9 cellular contexts compared by ENCODE assay signal in genomic region chr19:50492303-50493052, GRCh38. TPM values are rescaled to one million over a fixed set of nuclear protein-coding genes. Genes with fewer than 3 reads are reported as not detected.
DNase-seq lines count a peak whose midpoint lies in the region; ATAC-seq and TF ChIP-seq lines count a peak whose summit lies in the region.
"Had no signal": no experiment of that assay in that cellular context is flagged by ENCODE, and none has a peak within 500 bp of the region (broad histone marks: within the 10 kb centered on the region; RNA-seq: fewer than 3 reads in every experiment).

No MANE protein-coding gene starts in this region.

- DNase-seq in CD4-positive, alpha-beta memory T cell: no peak
- DNase-seq in NB4 (ENCODE audit: low read depth) (peak; percentile 46), ureter (ENCODE audit: low spot score) (no peak), prostate gland (ENCODE audit: low spot score) (no peak), MM.1S (no peak)
- no peak for DNase-seq in natural killer cell treated with Interleukin-12 subunit alpha and Interleukin-12 subunit beta and Interleukin-15 and Interleukin-18, amount 100 ng/mL, for 72 hours (ENCODE audit: low spot score)

- peak; percentile 70 to 71 for ATAC-seq in natural killer cell treated with Interleukin-12 subunit alpha and Interleukin-12 subunit beta and Interleukin-15 and Interleukin-18, amount 100 ng/mL, for 72 hours
- ATAC-seq in GM21526 (IDR thresholded peaks at IDR 0.05; ENCODE audit: low FRiP score, unreplicated experiment): no peak

- peaks cover 19 to 38% (median 22%) of the 10 kb centered on the region in 4 donors for H3K4me1 Mint-ChIP-seq in CD4-positive, alpha-beta memory T cell
- peaks cover 36% of the 10 kb centered on the region for H3K4me1 Mint-ChIP-seq in activated naive CD4-positive, alpha-beta T cell treated with anti-CD3 and anti-CD28 coated beads, Interleukin-2, amount 50 U/mL, for 24 hours
- H3K4me1 Mint-ChIP-seq in natural killer cell treated with Interleukin-12 subunit alpha and Interleukin-12 subunit beta and Interleukin-15 and Interleukin-18, amount 100 ng/mL, for 72 hours (ENCODE audit: low read depth in 2 of 2): peaks cover 19 to 28% of the 10 kb centered on the region in 2 donors

- H3K4me3 Mint-ChIP-seq in CD4-positive, alpha-beta memory T cell: peak overlapping the region in 6 of 8 donors; percentile 18 to 72 (median 52)
- H3K4me3 Mint-ChIP-seq in activated naive CD4-positive, alpha-beta T cell treated with anti-CD3 and anti-CD28 coated beads, Interleukin-2, amount 50 U/mL, for 24 hours: peak overlapping the region; percentile 54
- H3K4me3 Mint-ChIP-seq in natural killer cell treated with Interleukin-12 subunit alpha and Interleukin-12 subunit beta and Interleukin-15 and Interleukin-18, amount 100 ng/mL, for 72 hours: peak overlapping the region; percentile 33

- CTCF ChIA-PET in CD4-positive, alpha-beta memory T cell (lab: Charles Lee; ENCODE audit: partially characterized antibody): no interaction called here

- intact Hi-C loops in CD4-positive, alpha-beta memory T cell (cut with micrococcal nuclease): no loop called here
- intact Hi-C loops in prostate gland (cut with DNase I): no loop called here

- no peaks in the 10 kb centered on the region for H3F3A ChIP-seq in MM.1S (ENCODE audit: insufficient read depth, low read length)

- no peak for TF ChIP-seq CTCF in NB4 (IDR thresholded peaks at IDR 0.05; ENCODE audit: low read depth, low read length)
- no peak for TF ChIP-seq CTCF in prostate gland (IDR thresholded peaks at IDR 0.05)
- TF ChIP-seq CTCF in MM.1S (IDR thresholded peaks at IDR 0.05; ENCODE audit: low read length): no peak

- no peaks in the 10 kb centered on the region for H4K20me1 ChIP-seq in MM.1S (ENCODE audit: insufficient read depth, low read length)

- peaks cover 12% of the 10 kb centered on the region for H3K4me1 ChIP-seq in CD4-positive, alpha-beta memory T cell (ENCODE audit: insufficient read depth, low read length)
- H3K4me1 ChIP-seq in prostate gland (replicated peaks) (no peaks in the 10 kb centered on the region), MM.1S (ENCODE audit: low read length) (no peaks in the 10 kb centered on the region)

- H2AFZ ChIP-seq in MM.1S (ENCODE audit: low read length): no peak overlapping the region

- H3K27me3 Mint-ChIP-seq in CD4-positive, alpha-beta memory T cell: no peaks in the 10 kb centered on the region
- H3K27me3 Mint-ChIP-seq in activated naive CD4-positive, alpha-beta T cell treated with anti-CD3 and anti-CD28 coated beads, Interleukin-2, amount 50 U/mL, for 24 hours: no peaks in the 10 kb centered on the region
- peaks cover 0 to 5% of the 10 kb centered on the region in 2 donors for H3K27me3 Mint-ChIP-seq in natural killer cell treated with Interleukin-12 subunit alpha and Interleukin-12 subunit beta and Interleukin-15 and Interleukin-18, amount 100 ng/mL, for 72 hours

- no peak overlapping the region for H3K9ac ChIP-seq in MM.1S (ENCODE audit: low read length)

- POLR2A ChIA-PET in CD4-positive, alpha-beta memory T cell (lab: Charles Lee; ENCODE audit: partially characterized antibody): no interaction called here

- H3K9me3 ChIP-seq in CD4-positive, alpha-beta memory T cell (ENCODE audit: control insufficient read depth in 1 of 2, low read length in 2 of 2): no peaks in the 10 kb centered on the region
- no peaks in the 10 kb centered on the region for H3K9me3 ChIP-seq in prostate gland
- no peaks in the 10 kb centered on the region for H3K9me3 ChIP-seq in MM.1S (replicated peaks; ENCODE audit: insufficient read depth, low read length)

- no peak overlapping the region for H3K4me3 ChIP-seq in CD4-positive, alpha-beta memory T cell (ENCODE audit: low read length in 2 of 2)
- H3K4me3 ChIP-seq in NB4 (ENCODE audit: low read depth, low read length) (no peak overlapping the region), prostate gland (no peak overlapping the region), MM.1S (ENCODE audit: low read length) (no peak overlapping the region)

- 5% methylated on average over 9 of the region's 12 CpGs for WGBS in prostate gland

- no peaks in the 10 kb centered on the region for H3K36me3 ChIP-seq in CD4-positive, alpha-beta memory T cell (ENCODE audit: insufficient read depth, low read length)
- H3K36me3 ChIP-seq in prostate gland (no peaks in the 10 kb centered on the region), MM.1S (replicated peaks; ENCODE audit: insufficient read depth, low read length) (no peaks in the 10 kb centered on the region)

- no peak overlapping the region for H3K4me2 ChIP-seq in MM.1S (ENCODE audit: low read depth, low read length)

- H3K79me2 ChIP-seq in MM.1S (ENCODE audit: low read length): no peaks in the 10 kb centered on the region

- TF ChIP-seq POLR2A in NB4 (IDR thresholded peaks at IDR 0.05; ENCODE audit: extremely low read depth, insufficient read length) (no peak), prostate gland (IDR thresholded peaks at IDR 0.05) (no peak)

- no peaks in the 10 kb centered on the region for H3K27me3 ChIP-seq in CD4-positive, alpha-beta memory T cell (ENCODE audit: insufficient read depth, low read length)
- H3K27me3 ChIP-seq in prostate gland (replicated peaks; ENCODE audit: insufficient read depth) (no peaks in the 10 kb centered on the region), MM.1S (replicated peaks; ENCODE audit: insufficient read depth, low read length) (no peaks in the 10 kb centered on the region)

- no peaks in the 10 kb centered on the region for H3K9me2 ChIP-seq in MM.1S (replicated peaks; ENCODE audit: insufficient read depth, low read length)

- no peaks in the 10 kb centered on the region for H3K9me3 Mint-ChIP-seq in CD4-positive, alpha-beta memory T cell
- no peaks in the 10 kb centered on the region for H3K9me3 Mint-ChIP-seq in activated naive CD4-positive, alpha-beta T cell treated with anti-CD3 and anti-CD28 coated beads, Interleukin-2, amount 50 U/mL, for 24 hours
- H3K9me3 Mint-ChIP-seq in natural killer cell treated with Interleukin-12 subunit alpha and Interleukin-12 subunit beta and Interleukin-15 and Interleukin-18, amount 100 ng/mL, for 72 hours: no peaks in the 10 kb centered on the region

- H3K27ac Mint-ChIP-seq in CD4-positive, alpha-beta memory T cell: peak overlapping the region; percentile 50 to 92 (median 78)
- peak overlapping the region; percentile 69 for H3K27ac Mint-ChIP-seq in activated naive CD4-positive, alpha-beta T cell treated with anti-CD3 and anti-CD28 coated beads, Interleukin-2, amount 50 U/mL, for 24 hours
- no peak overlapping the region for H3K27ac Mint-ChIP-seq in natural killer cell treated with Interleukin-12 subunit alpha and Interleukin-12 subunit beta and Interleukin-15 and Interleukin-18, amount 100 ng/mL, for 72 hours

- peaks cover 7 to 14% of the 10 kb centered on the region in 2 donors for H3K36me3 Mint-ChIP-seq in CD4-positive, alpha-beta memory T cell
- peaks cover 5% of the 10 kb centered on the region for H3K36me3 Mint-ChIP-seq in activated naive CD4-positive, alpha-beta T cell treated with anti-CD3 and anti-CD28 coated beads, Interleukin-2, amount 50 U/mL, for 24 hours
- no peaks in the 10 kb centered on the region for H3K36me3 Mint-ChIP-seq in natural killer cell treated with Interleukin-12 subunit alpha and Interleukin-12 subunit beta and Interleukin-15 and Interleukin-18, amount 100 ng/mL, for 72 hours

- no peak overlapping the region for H3K27ac ChIP-seq in CD4-positive, alpha-beta memory T cell (ENCODE audit: low read depth, low read length)
- H3K27ac ChIP-seq in prostate gland: no peak overlapping the region
- H3K27ac ChIP-seq in MM.1S (ENCODE audit: low read length): no peak overlapping the region

RNA-seq across cellular contexts. Expression of gene GARIN5A, which starts 15.8 kb away (rescaled TPM):
- total RNA-seq in CD4-positive, alpha-beta memory T cell: under 1 TPM in 1 of 2 experiments, not detected in 1; 0.61 TPM
- polyA plus RNA-seq in CD4-positive, alpha-beta memory T cell: under 1 TPM; 0.39 to 0.44 TPM
- total RNA-seq in natural killer cell treated with Interleukin-12 subunit alpha and Interleukin-12 subunit beta and Interleukin-15 and Interleukin-18, amount 100 ng/mL, for 72 hours: 1 to 10 TPM in 1 of 2 donors, not detected in 1; 1.1 TPM
- total RNA-seq in ureter (1.9 TPM), prostate gland (10 to 100 TPM in 1 of 2 donors, 1 to 10 TPM in 1; 5.9 to 16.8 TPM)
- total RNA-seq: pulmonary artery endothelial cell had no signal

RNA-seq across cellular contexts. Expression of gene EMC10, which starts 16.2 kb away (rescaled TPM):
- total RNA-seq in CD4-positive, alpha-beta memory T cell: 10 to 100 TPM; 83.7 to 92.6 TPM
- 10 to 100 TPM in 1 of 2 donors, 1 to 10 TPM in 1; 7.8 to 10.1 TPM for polyA plus RNA-seq in CD4-positive, alpha-beta memory T cell
- 100 to 1,000 TPM in 1 of 2 donors, 10 to 100 TPM in 1; 84.1 to 106 TPM for total RNA-seq in natural killer cell treated with Interleukin-12 subunit alpha and Interleukin-12 subunit beta and Interleukin-15 and Interleukin-18, amount 100 ng/mL, for 72 hours
- total RNA-seq in ureter: 94.0 TPM
- total RNA-seq in prostate gland: 100 to 1,000 TPM; 135 to 286 TPM

RNA-seq across cellular contexts. Expression of gene JOSD2, which starts 18.5 kb away (rescaled TPM):
- total RNA-seq in CD4-positive, alpha-beta memory T cell: 10 to 100 TPM; 29.5 to 35.8 TPM
- polyA plus RNA-seq in CD4-positive, alpha-beta memory T cell: 10 to 100 TPM; 22.4 to 28.0 TPM
- total RNA-seq in natural killer cell treated with Interleukin-12 subunit alpha and Interleukin-12 subunit beta and Interleukin-15 and Interleukin-18, amount 100 ng/mL, for 72 hours: 10 to 100 TPM; 39.8 to 46.0 TPM
- total RNA-seq in ureter (26.6 TPM), prostate gland (10 to 100 TPM; 29.4 to 31.7 TPM)

RNA-seq across cellular contexts. Expression of gene ASPDH, which starts 21.2 kb away (rescaled TPM):
- total RNA-seq in CD4-positive, alpha-beta memory T cell: not detected
- polyA plus RNA-seq in CD4-positive, alpha-beta memory T cell: not detected
- total RNA-seq in natural killer cell treated with Interleukin-12 subunit alpha and Interleukin-12 subunit beta and Interleukin-15 and Interleukin-18, amount 100 ng/mL, for 72 hours: not detected
- not detected for total RNA-seq in ureter
- total RNA-seq in prostate gland: not detected
- total RNA-seq: pulmonary artery endothelial cell had no signal

RNA-seq across cellular contexts. Expression of gene MYBPC2, which starts 59.8 kb away (rescaled TPM):
- total RNA-seq in CD4-positive, alpha-beta memory T cell: not detected
- polyA plus RNA-seq in CD4-positive, alpha-beta memory T cell: under 1 TPM in 1 of 2 donors, not detected in 1; 0.10 TPM
- total RNA-seq in natural killer cell treated with Interleukin-12 subunit alpha and Interleukin-12 subunit beta and Interleukin-15 and Interleukin-18, amount 100 ng/mL, for 72 hours: under 1 TPM in 1 of 2 donors, not detected in 1; 0.50 TPM
- total RNA-seq in ureter (0.52 TPM), prostate gland (under 1 TPM; 0.09 to 0.34 TPM)
- total RNA-seq: pulmonary artery endothelial cell had no signal

Comparison
In these comparisons a context has a peak if more than half of its experiments do, and no peak if none do; other contexts are left out.
1. H3K27ac Mint-ChIP-seq: peak in CD4-positive, alpha-beta memory T cell (7 of 7) and activated naive CD4-positive, alpha-beta T cell treated with anti-CD3 and anti-CD28 coated beads, Interleukin-2, amount 50 U/mL, for 24 hours (single experiment); none in natural killer cell treated with Interleukin-12 subunit alpha and Interleukin-12 subunit beta and Interleukin-15 and Interleukin-18, amount 100 ng/mL, for 72 hours (0 of 2).
2. Peak in every context shown above with its lines, with median percentiles within 50 percentile points of each other: H3K4me3 Mint-ChIP-seq.